10 cellular contexts compared by ENCODE assay signal in genomic region chr11:30310623-30311022, GRCh38.
DNase-seq lines count a peak whose midpoint lies in the region; ATAC-seq lines count a peak whose summit lies in the region.
"Had no signal": no experiment of that assay in that cellular context is flagged by ENCODE, and none has a peak within 500 bp of the region (broad histone marks: within the 10 kb centered on the region; RNA-seq: fewer than 3 reads in every experiment).

No MANE protein-coding gene starts in this region.

- no peak for DNase-seq in stimulated activated effector memory CD8-positive, alpha-beta T cell treated with anti-CD3 and anti-CD28 coated beads, Interleukin-12 subunit alpha, Interleukin-12 subunit beta, amount 100 ng/mL, for 72 hours (ENCODE audit: low spot score in 2 of 2)
- DNase-seq in NCI-H1436 treated with DMSO at 0.1 percent for 48 hours (lab: John Stamatoyannopoulos, UW): no peak
- no peak for DNase-seq in 8988T
- DNase-seq in activated T-cell treated with anti-CD3 and anti-CD28 coated beads, Interleukin-2, amount 50 U/mL, for 48 hours: no peak
- DNase-seq: activated T-cell treated with anti-CD3 and anti-CD28 coated beads for 4 hours; effector CD8-positive, alpha-beta T cell had no signal

- no peaks in the 10 kb centered on the region for H3K9me3 Mint-ChIP-seq in stimulated activated effector memory CD8-positive, alpha-beta T cell treated with anti-CD3 and anti-CD28 coated beads, Interleukin-12 subunit alpha, Interleukin-12 subunit beta, amount 100 ng/mL, for 72 hours

- no peaks in the 10 kb centered on the region for H3K4me1 Mint-ChIP-seq in stimulated activated effector memory CD8-positive, alpha-beta T cell treated with anti-CD3 and anti-CD28 coated beads, Interleukin-12 subunit alpha, Interleukin-12 subunit beta, amount 100 ng/mL, for 72 hours
- H3K4me1 Mint-ChIP-seq: neural progenitor cell had no signal

- H3K4me3 Mint-ChIP-seq in stimulated activated effector memory CD8-positive, alpha-beta T cell treated with anti-CD3 and anti-CD28 coated beads, Interleukin-12 subunit alpha, Interleukin-12 subunit beta, amount 100 ng/mL, for 72 hours: no peak overlapping the region
- H3K4me3 Mint-ChIP-seq: neural progenitor cell had no signal

- no peaks in the 10 kb centered on the region for H3K36me3 Mint-ChIP-seq in stimulated activated effector memory CD8-positive, alpha-beta T cell treated with anti-CD3 and anti-CD28 coated beads, Interleukin-12 subunit alpha, Interleukin-12 subunit beta, amount 100 ng/mL, for 72 hours
- H3K36me3 Mint-ChIP-seq: neural progenitor cell had no signal

- ATAC-seq in GM19025 (IDR thresholded peaks at IDR 0.05; ENCODE audit: low read depth, unreplicated experiment): peak; percentile 95
- ATAC-seq in GM21723 (IDR thresholded peaks at IDR 0.05; ENCODE audit: unreplicated experiment): peak; percentile 96
- ATAC-seq in HG03103 (IDR thresholded peaks at IDR 0.05; ENCODE audit: low read depth, unreplicated experiment): peak; percentile 97
- peak; percentile 48 for ATAC-seq in stimulated activated effector memory CD8-positive, alpha-beta T cell treated with anti-CD3 and anti-CD28 coated beads, Interleukin-12 subunit alpha, Interleukin-12 subunit beta, amount 100 ng/mL, for 72 hours

- no peak overlapping the region for H3K27ac Mint-ChIP-seq in stimulated activated effector memory CD8-positive, alpha-beta T cell treated with anti-CD3 and anti-CD28 coated beads, Interleukin-12 subunit alpha, Interleukin-12 subunit beta, amount 100 ng/mL, for 72 hours
- H3K27ac Mint-ChIP-seq: neural progenitor cell had no signal
